13 cellular contexts compared by ENCODE assay signal in the genomic region with DNA sequence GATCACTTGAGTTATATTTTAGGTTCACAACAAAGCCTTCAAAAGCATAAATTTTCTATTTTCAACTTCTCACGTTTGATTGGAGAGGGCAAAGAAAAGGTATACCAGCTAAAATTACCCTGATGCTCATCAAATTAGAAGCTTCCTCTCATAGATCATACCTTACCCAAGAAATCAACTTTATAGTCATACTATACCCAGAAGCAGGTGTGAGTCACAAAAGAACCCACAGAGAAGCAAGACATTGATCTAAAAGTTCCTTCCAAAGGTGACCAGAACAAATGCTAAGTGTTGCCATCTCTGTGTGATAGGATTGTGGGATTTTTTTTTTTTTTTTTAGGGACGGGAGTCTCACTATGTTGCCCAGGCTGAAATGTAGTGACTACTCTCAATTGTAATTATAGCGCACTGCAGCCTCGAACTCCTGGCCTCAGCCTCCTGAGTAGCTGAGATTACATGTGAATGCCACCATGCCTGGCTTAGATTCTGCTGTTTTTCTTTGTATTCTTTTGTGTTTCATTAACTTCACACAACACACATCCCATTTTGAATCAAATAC. TPM values are rescaled to one million over a fixed set of nuclear protein-coding genes. Genes with fewer than 3 reads are reported as not detected.
DNase-seq lines count a peak whose midpoint lies in the region; ATAC-seq and TF ChIP-seq lines count a peak whose summit lies in the region.
"Had no signal": no experiment of that assay in that cellular context is flagged by ENCODE, and none has a peak within 500 bp of the region (broad histone marks: within the 10 kb centered on the region; RNA-seq: fewer than 3 reads in every experiment).

No MANE protein-coding gene starts in this region.

- H3K23ac ChIP-seq in H9 (ENCODE audit: insufficient read length, low read depth, low read length): no peak overlapping the region
- H3K23ac ChIP-seq in mesenchymal stem cell (ENCODE audit: low read length in 2 of 2): no peak overlapping the region
- no peak overlapping the region for H3K23ac ChIP-seq in neuronal stem cell (ENCODE audit: low read depth, low read length, poor library complexity)

- H2BK5ac ChIP-seq in H9 (ENCODE audit: insufficient read length, low read length) (no peak overlapping the region), mesenchymal stem cell (ENCODE audit: low read depth, low read length, poor library complexity, severe bottlenecking) (no peak overlapping the region), neuronal stem cell (ENCODE audit: low read length) (no peak overlapping the region)

- H2BK120ac ChIP-seq in H9 (ENCODE audit: low read depth, low read length, poor library complexity, severe bottlenecking) (no peak overlapping the region), mesenchymal stem cell (ENCODE audit: low read depth, low read length) (no peak overlapping the region), neuronal stem cell (ENCODE audit: low read depth, low read length) (no peak overlapping the region)

- no peak overlapping the region for H3K56ac ChIP-seq in H9 (ENCODE audit: insufficient read length, low read depth, low read length)

- H2BK15ac ChIP-seq in H9 (ENCODE audit: low read depth, low read length) (no peak overlapping the region), mesenchymal stem cell (ENCODE audit: low read depth, poor library complexity, severe bottlenecking) (no peak overlapping the region), neuronal stem cell (ENCODE audit: low read length) (no peak overlapping the region)

- H4K5ac ChIP-seq in H9 (ENCODE audit: insufficient read length, low read depth, low read length): no peak overlapping the region

- no peak for DNase-seq in H9
- DNase-seq in activated CD8-positive, alpha-beta T cell treated with anti-CD3 and anti-CD28 coated beads, Interleukin-2, amount 10 ng/mL, durations not matched to agents 7 days and 5 days: no peak
- no peak for DNase-seq in mesenchymal stem cell
- no peak for DNase-seq in neuronal stem cell (ENCODE audit: low spot score)
- DNase-seq in NCI-H345 treated with DMSO at 0.1 percent for 48 hours (lab: John Stamatoyannopoulos, UW; ENCODE audit: unreplicated experiment): no peak
- DNase-seq in ureter (ENCODE audit: low spot score): no peak
- DNase-seq: activated effector memory CD4-positive, alpha-beta T cell treated with Interleukin-2 at 50 U/mL for 16 hours; naive B cell; NCI-H2081; OCI-M1 had no signal

- H3K9me3 ChIP-seq in BLaER1 treated with 17β-estradiol and CSF1 and Interleukin-3, amounts not matched to agents 10 nM and 100 nM (replicated peaks in 1 of 11): no peaks in the 10 kb centered on the region
- H3K9me3 ChIP-seq in H9 (ENCODE audit: control insufficient read depth, low read depth, low read length) (no peaks in the 10 kb centered on the region), mesenchymal stem cell (ENCODE audit: control insufficient read depth, low read length) (no peaks in the 10 kb centered on the region), neuronal stem cell (replicated peaks in 1 of 2; ENCODE audit: control insufficient read depth in 2 of 2, insufficient read depth in 1 of 2, low read depth in 1 of 2, low read length in 2 of 2) (no peaks in the 10 kb centered on the region)

- H3K27me3 ChIP-seq in BLaER1 treated with 17β-estradiol and CSF1 and Interleukin-3, amounts not matched to agents 10 nM and 100 nM: no peaks in the 10 kb centered on the region
- H3K27me3 ChIP-seq in H9 (ENCODE audit: insufficient read depth, low read length) (no peaks in the 10 kb centered on the region), mesenchymal stem cell (ENCODE audit: control insufficient read depth in 1 of 2, insufficient read depth in 1 of 2, low read length in 2 of 2) (no peaks in the 10 kb centered on the region), neuronal stem cell (ENCODE audit: control insufficient read depth in 3 of 3, insufficient read depth in 3 of 3, low read depth in 1 of 3, low read length in 3 of 3) (no peaks in the 10 kb centered on the region)

- WGBS in H9 (ENCODE audit: extremely low coverage, insufficient read length, low lambda C conversion rate): no CpG with 5 or more reads among the region's 4 CpGs
- 95% methylated on average over 4 of the region's 4 CpGs for WGBS in mesenchymal stem cell
- no CpG with 5 or more reads among the region's 4 CpGs for WGBS in neuronal stem cell (ENCODE audit: extremely low coverage in 2 of 2, insufficient read length in 2 of 2, insufficient replicate concordance in 1 of 2), 2 donors

- H3K14ac ChIP-seq in H9 (ENCODE audit: insufficient read depth, low read length): no peak overlapping the region
- no peak overlapping the region for H3K14ac ChIP-seq in mesenchymal stem cell (ENCODE audit: low read length in 2 of 2)
- H3K14ac ChIP-seq in neuronal stem cell (ENCODE audit: low read length): no peak overlapping the region

- H3K4ac ChIP-seq in H9 (ENCODE audit: low read depth, low read length): no peak overlapping the region
- H3K4ac ChIP-seq in mesenchymal stem cell (ENCODE audit: low read depth in 1 of 2, low read length in 2 of 2): no peak overlapping the region
- no peak overlapping the region for H3K4ac ChIP-seq in neuronal stem cell (ENCODE audit: low read length)

- peaks cover 46% of the 10 kb centered on the region for H3K79me2 ChIP-seq in H9 (ENCODE audit: insufficient read depth, low read length)

- H3K36me3 Mint-ChIP-seq in H9 (ENCODE audit: insufficient read depth in 1 of 3, low read depth in 3 of 3): peaks cover 50 to 70% (median 59%) of the 10 kb centered on the region in 3 experiments
- H3K36me3 Mint-ChIP-seq in activated CD8-positive, alpha-beta T cell treated with anti-CD3 and anti-CD28 coated beads, Interleukin-2, amount 10 ng/mL, durations not matched to agents 7 days and 5 days (ENCODE audit: low read depth): peaks cover 70% of the 10 kb centered on the region

- CTCF ChIA-PET in activated CD8-positive, alpha-beta T cell treated with anti-CD3 and anti-CD28 coated beads, Interleukin-2, amount 10 ng/mL, durations not matched to agents 7 days and 5 days (lab: Charles Lee): interaction anchor here (0.8 to 2.2 kb wide), 4 partner anchors 9 to 40 kb away, joined by 3 to 9 read pairs (median 8); no protein-coding TSS in a partner anchor

- H3K27me3 Mint-ChIP-seq in H9 (ENCODE audit: low read depth): no peaks in the 10 kb centered on the region; the same call in 1 of the 2 replicates
- no peaks in the 10 kb centered on the region for H3K27me3 Mint-ChIP-seq in activated CD8-positive, alpha-beta T cell treated with anti-CD3 and anti-CD28 coated beads, Interleukin-2, amount 10 ng/mL, durations not matched to agents 7 days and 5 days (ENCODE audit: low read depth)
- H3K27me3 Mint-ChIP-seq: naive B cell had no signal

- H3K4me3 Mint-ChIP-seq in H9: peak overlapping the region; percentile 17 to 41; a peak in 4 of 5 replicates
- H3K4me3 Mint-ChIP-seq in activated CD8-positive, alpha-beta T cell treated with anti-CD3 and anti-CD28 coated beads, Interleukin-2, amount 10 ng/mL, durations not matched to agents 7 days and 5 days: peak overlapping the region; percentile 53
- H3K4me3 Mint-ChIP-seq: CD14-positive monocyte had no signal

- H2BK12ac ChIP-seq in H9 (ENCODE audit: insufficient read length, low read depth, low read length) (no peak overlapping the region), mesenchymal stem cell (ENCODE audit: low read length in 2 of 2) (no peak overlapping the region), neuronal stem cell (ENCODE audit: low read length) (no peak overlapping the region)

- H3K18ac ChIP-seq in H9 (ENCODE audit: insufficient read length, low read depth, low read length) (no peak overlapping the region), mesenchymal stem cell (ENCODE audit: low read depth in 1 of 2, low read length in 2 of 2) (no peak overlapping the region), neuronal stem cell (ENCODE audit: low read length) (no peak overlapping the region)

- H2AK5ac ChIP-seq in H9 (ENCODE audit: insufficient read length, low read length) (no peak overlapping the region), mesenchymal stem cell (ENCODE audit: low read length, severe bottlenecking) (no peak overlapping the region), neuronal stem cell (ENCODE audit: low read depth, low read length) (no peak overlapping the region)

- H2AFZ ChIP-seq in H9 (ENCODE audit: low read length) (no peak overlapping the region), mesenchymal stem cell (ENCODE audit: low read depth, low read length) (no peak overlapping the region), neuronal stem cell (ENCODE audit: low read length) (no peak overlapping the region)

- peak overlapping the region; percentile 81 to 97 (median 90) for H3K4me2 ChIP-seq in BLaER1 treated with 17β-estradiol and CSF1 and Interleukin-3, amounts not matched to agents 10 nM and 100 nM
- H3K4me2 ChIP-seq in H9 (ENCODE audit: insufficient read depth, insufficient read length, low read length): no peak overlapping the region
- no peak overlapping the region for H3K4me2 ChIP-seq in mesenchymal stem cell (ENCODE audit: low read length, poor library complexity, severe bottlenecking)
- H3K4me2 ChIP-seq in neuronal stem cell (ENCODE audit: insufficient read depth, low read length, poor library complexity, severe bottlenecking): no peak overlapping the region

- no peak for TF ChIP-seq CTCF in H9 (conservative IDR thresholded peaks at IDR 0.05)

- H3T11ph ChIP-seq in H9 (ENCODE audit: low read length): no peak overlapping the region

- H3K9ac ChIP-seq in BLaER1 treated with 17β-estradiol and CSF1 and Interleukin-3, amounts not matched to agents 10 nM and 100 nM: peak overlapping the region in 3 of 11 experiments; percentile 2 to 99 (median 90); a peak in 4 of 22 replicates
- H3K9ac ChIP-seq in H9 (ENCODE audit: extremely low read depth, insufficient read length, low read length): no peak overlapping the region
- H3K9ac ChIP-seq in mesenchymal stem cell (ENCODE audit: low read length): peak overlapping the region; percentile 6
- H3K9ac ChIP-seq in neuronal stem cell (ENCODE audit: low read depth, low read length, poor library complexity): no peak overlapping the region

- POLR2A ChIA-PET in activated CD8-positive, alpha-beta T cell treated with anti-CD3 and anti-CD28 coated beads, Interleukin-2, amount 10 ng/mL, durations not matched to agents 7 days and 5 days (lab: Charles Lee): interaction anchor here (0.5 to 1.0 kb wide), 6 partner anchors 8 to 790 kb away, joined by 3 to 4 read pairs (median 4); partner anchors contain the start of genes CDK5RAP1 and RALY

- H3K36me3 ChIP-seq in BLaER1 treated with 17β-estradiol and CSF1 and Interleukin-3, amounts not matched to agents 10 nM and 100 nM: peaks cover 44 to 68% (median 65%) of the 10 kb centered on the region in 11 experiments
- H3K36me3 ChIP-seq in mesenchymal stem cell (ENCODE audit: control insufficient read depth in 1 of 2, insufficient read depth in 2 of 2, low read depth in 1 of 2, low read length in 2 of 2): peaks cover 11 to 56% of the 10 kb centered on the region in 2 experiments
- H3K36me3 ChIP-seq in neuronal stem cell (replicated peaks in 1 of 2; ENCODE audit: control insufficient read depth in 2 of 2, insufficient read depth in 2 of 2, low read length in 2 of 2): peaks cover 14 to 60% of the 10 kb centered on the region in 2 donors

- no peak overlapping the region for H2BK20ac ChIP-seq in H9 (ENCODE audit: low read depth, low read length, poor library complexity, severe bottlenecking)

- no peaks in the 10 kb centered on the region for H3K9me3 Mint-ChIP-seq in H9
- no peaks in the 10 kb centered on the region for H3K9me3 Mint-ChIP-seq in activated CD8-positive, alpha-beta T cell treated with anti-CD3 and anti-CD28 coated beads, Interleukin-2, amount 10 ng/mL, durations not matched to agents 7 days and 5 days (ENCODE audit: insufficient read depth)
- H3K9me3 Mint-ChIP-seq: CD14-positive monocyte, naive B cell had no signal

- peaks cover 40 to 79% (median 52%) of the 10 kb centered on the region in 10 experiments for H3K4me1 ChIP-seq in BLaER1 treated with 17β-estradiol and CSF1 and Interleukin-3, amounts not matched to agents 10 nM and 100 nM
- peaks cover 3% of the 10 kb centered on the region; the same call in 1 of the 2 replicates for H3K4me1 ChIP-seq in H9 (ENCODE audit: insufficient read depth, low read length)
- H3K4me1 ChIP-seq in mesenchymal stem cell (ENCODE audit: control insufficient read depth, insufficient read depth, low read depth, low read length): peaks cover 9% of the 10 kb centered on the region
- peaks cover 3 to 8% of the 10 kb centered on the region in 2 donors for H3K4me1 ChIP-seq in neuronal stem cell (ENCODE audit: control insufficient read depth in 2 of 2, insufficient read depth in 1 of 2, low read depth in 1 of 2, low read length in 2 of 2)

- H4K20me1 ChIP-seq in BLaER1 treated with 17β-estradiol and CSF1 and Interleukin-3, amounts not matched to agents 10 nM and 100 nM: peaks cover 73 to 79% (median 77%) of the 10 kb centered on the region in 11 experiments
- no peaks in the 10 kb centered on the region for H4K20me1 ChIP-seq in H9 (ENCODE audit: control insufficient read depth, insufficient read depth, insufficient read length)

- ATAC-seq in activated CD8-positive, alpha-beta T cell treated with anti-CD3 and anti-CD28 coated beads, Interleukin-2, amount 10 ng/mL, durations not matched to agents 7 days and 5 days: no peak
- no peak for ATAC-seq in HG03565 (IDR thresholded peaks at IDR 0.05; ENCODE audit: unreplicated experiment)

- peaks cover 15% of the 10 kb centered on the region for H3K23me2 ChIP-seq in H9 (ENCODE audit: insufficient read length, low read depth, low read length, poor library complexity, severe bottlenecking)

- peaks cover 26 to 33% of the 10 kb centered on the region in 2 experiments for H3K4me1 Mint-ChIP-seq in H9
- H3K4me1 Mint-ChIP-seq in activated CD8-positive, alpha-beta T cell treated with anti-CD3 and anti-CD28 coated beads, Interleukin-2, amount 10 ng/mL, durations not matched to agents 7 days and 5 days (ENCODE audit: low read depth): peaks cover 65% of the 10 kb centered on the region

- peaks cover 7% of the 10 kb centered on the region for H3K79me1 ChIP-seq in H9 (ENCODE audit: insufficient read depth, low read depth, low read length, poor library complexity, severe bottlenecking)
- H3K79me1 ChIP-seq in mesenchymal stem cell (replicated peaks; ENCODE audit: low read length, poor library complexity, severe bottlenecking): peaks cover 2% of the 10 kb centered on the region
- no peaks in the 10 kb centered on the region for H3K79me1 ChIP-seq in neuronal stem cell (ENCODE audit: low read depth, low read length)

- no peak overlapping the region; a peak in 1 of 7 replicates for H3K27ac Mint-ChIP-seq in H9
- H3K27ac Mint-ChIP-seq in activated CD8-positive, alpha-beta T cell treated with anti-CD3 and anti-CD28 coated beads, Interleukin-2, amount 10 ng/mL, durations not matched to agents 7 days and 5 days: peak overlapping the region; percentile 45

- H4K91ac ChIP-seq in H9 (ENCODE audit: insufficient read length, low read depth, low read length) (no peak overlapping the region), mesenchymal stem cell (ENCODE audit: low read length) (no peak overlapping the region), neuronal stem cell (ENCODE audit: low read depth, low read length, poor library complexity) (no peak overlapping the region)

- H3K4me3 ChIP-seq in BLaER1 treated with 17β-estradiol and CSF1 and Interleukin-3, amounts not matched to agents 10 nM and 100 nM: peak overlapping the region in 1 of 10 experiments; percentile 82; a peak in 2 of 20 replicates
- H3K4me3 ChIP-seq in mesenchymal stem cell (ENCODE audit: insufficient read depth in 1 of 2, low read depth in 1 of 2, low read length in 2 of 2) (no peak overlapping the region), neuronal stem cell (ENCODE audit: low read length in 2 of 2) (no peak overlapping the region)

- no peak overlapping the region for H3K27ac ChIP-seq in BLaER1 treated with 17β-estradiol and CSF1 and Interleukin-3, amounts not matched to agents 10 nM and 100 nM
- no peak overlapping the region for H3K27ac ChIP-seq in H9 (ENCODE audit: insufficient read length, low read depth, low read length)
- H3K27ac ChIP-seq in mesenchymal stem cell (ENCODE audit: low read length, poor library complexity, severe bottlenecking): no peak overlapping the region
- no peak overlapping the region for H3K27ac ChIP-seq in neuronal stem cell (replicated peaks; ENCODE audit: low read length)

- no peak overlapping the region for H4K8ac ChIP-seq in H9 (replicated peaks; ENCODE audit: insufficient read length, low read depth, low read length)
- no peak overlapping the region for H4K8ac ChIP-seq in mesenchymal stem cell (ENCODE audit: low read length)
- no peak overlapping the region for H4K8ac ChIP-seq in neuronal stem cell (ENCODE audit: low read depth, low read length)

RNA-seq across cellular contexts. Expression of gene EIF2S2, which starts 3.3 kb away (rescaled TPM):
- total RNA-seq in H9 (2021): 188 and 189 TPM in 2 replicates
- total RNA-seq in activated CD8-positive, alpha-beta T cell treated with anti-CD3 and anti-CD28 coated beads, Interleukin-2, amount 10 ng/mL, durations not matched to agents 7 days and 5 days: 10 to 100 TPM; 94.4 to 94.7 TPM
- polyA plus RNA-seq in mesenchymal stem cell (2013, experiment 1 of 2): 204 TPM
- polyA plus RNA-seq in mesenchymal stem cell (2013, experiment 2 of 2): 209 TPM
- polyA plus RNA-seq in neuronal stem cell (2013, experiment 1 of 2): 134 TPM
- polyA plus RNA-seq in neuronal stem cell (2013, experiment 2 of 2): 135 TPM
- 65.3 TPM for total RNA-seq in ureter

Comparison
In these comparisons a context has a peak if more than half of its experiments do, and no peak if none do; other contexts are left out.
1. H3K4me2 ChIP-seq: peak in BLaER1 treated with 17β-estradiol and CSF1 and Interleukin-3, amounts not matched to agents 10 nM and 100 nM (11 of 11); none in H9 (single experiment), mesenchymal stem cell (single experiment) and neuronal stem cell (single experiment).